ENCODE assay signal across 13 cellular contexts in genomic region chr20:62646851-62647520, GRCh38. TPM values are rescaled to one million over a fixed set of nuclear protein-coding genes. Genes with fewer than 3 reads are reported as not detected.
DNase-seq lines count a peak whose midpoint lies in the region; ATAC-seq and TF ChIP-seq lines count a peak whose summit lies in the region.
"Had no signal": no experiment of that assay in that cellular context is flagged by ENCODE, and none has a peak within 500 bp of the region (broad histone marks: within the 10 kb centered on the region; RNA-seq: fewer than 3 reads in every experiment).

No MANE protein-coding gene starts in this region.

- H3K36me3 Mint-ChIP-seq in CD4-positive, alpha-beta T cell (ENCODE audit: low read depth), result peaks cover 4% of the 10 kb centered on the region
- peaks cover 40% of the 10 kb centered on the region for H3K36me3 Mint-ChIP-seq in activated T-helper 2 cell treated with anti-CD3 and anti-CD28 coated beads, Interferon-gamma antibody, Interleukin-2, Interleukin-4, amounts not matched to agents 10 μg/mL and 5 μg/mL and 100 μg/mL, durations not matched to agents 14 hours and 24 hours and 36 hours (ENCODE audit: low read depth)
- H3K36me3 Mint-ChIP-seq in naive thymus-derived CD8-positive, alpha-beta T cell, result no peaks in the 10 kb centered on the region

- peaks cover 23% of the 10 kb centered on the region for H3K4me1 Mint-ChIP-seq in CD4-positive, alpha-beta T cell (ENCODE audit: low read depth)
- peaks cover 49% of the 10 kb centered on the region for H3K4me1 Mint-ChIP-seq in activated T-helper 2 cell treated with anti-CD3 and anti-CD28 coated beads, Interferon-gamma antibody, Interleukin-2, Interleukin-4, amounts not matched to agents 10 μg/mL and 5 μg/mL and 100 μg/mL, durations not matched to agents 14 hours and 24 hours and 36 hours (ENCODE audit: low read depth)
- H3K4me1 Mint-ChIP-seq in naive thymus-derived CD8-positive, alpha-beta T cell, result peaks cover 12 to 43% (median 26%) of the 10 kb centered on the region in 4 donors

- POLR2A ChIA-PET in CD4-positive, alpha-beta T cell (lab: Charles Lee), result interaction anchor here (0.6 kb wide), 1 partner anchor 43 kb away, joined by 3 read pairs; no protein-coding TSS in a partner anchor
- POLR2A ChIA-PET in naive thymus-derived CD8-positive, alpha-beta T cell (lab: Charles Lee), result no interaction called here

- no peaks in the 10 kb centered on the region for H3K27me3 Mint-ChIP-seq in CD4-positive, alpha-beta T cell
- H3K27me3 Mint-ChIP-seq in activated T-helper 2 cell treated with anti-CD3 and anti-CD28 coated beads, Interferon-gamma antibody, Interleukin-2, Interleukin-4, amounts not matched to agents 10 μg/mL and 5 μg/mL and 100 μg/mL, durations not matched to agents 14 hours and 24 hours and 36 hours (ENCODE audit: low read depth), result no peaks in the 10 kb centered on the region
- H3K27me3 Mint-ChIP-seq in naive thymus-derived CD8-positive, alpha-beta T cell, result peaks cover 0 to 2% (median 0%) of the 10 kb centered on the region in 5 donors

- intact Hi-C loops in CD4-positive, alpha-beta T cell (cut with DNase I, micrococcal nuclease), result no loop called here
- intact Hi-C loops in activated T-helper 2 cell treated with anti-CD3 and anti-CD28 coated beads, Interferon-gamma antibody, Interleukin-2, Interleukin-4, amounts not matched to agents 10 μg/mL and 5 μg/mL and 100 μg/mL, durations not matched to agents 14 hours and 24 hours and 36 hours (cut with micrococcal nuclease), result no loop called here

- no peaks in the 10 kb centered on the region for H3K9me3 ChIP-seq in CD4-positive, alpha-beta T cell (ENCODE audit: control insufficient read depth, low read length)

- no peak for DNase-seq in CD4-positive, alpha-beta T cell
- no peak for DNase-seq in activated T-helper 2 cell treated with anti-CD3 and anti-CD28 coated beads, Interferon-gamma antibody, Interleukin-2, Interleukin-4, amounts not matched to agents 10 μg/mL and 5 μg/mL and 100 μg/mL, durations not matched to agents 14 hours and 24 hours and 36 hours (ENCODE audit: low spot score)
- no peak for DNase-seq in naive thymus-derived CD8-positive, alpha-beta T cell
- no peak for DNase-seq in cerebellar nuclear complex (lab: John Stamatoyannopoulos, UW)
- DNase-seq in putamen (ENCODE audit: low spot score), result no peak
- DNase-seq: activated CD4-positive, alpha-beta T cell treated with anti-CD3 and anti-CD28 coated beads for 4 hours; effector CD8-positive, alpha-beta T cell; NCI-H2081 treated with DMSO at 0.1 percent for 48 hours; SHP77 treated with DMSO at 0.1 percent for 48 hours; stimulated activated CD4-positive, alpha-beta T cell treated with anti-CD3 and anti-CD28 coated beads, Interleukin-12 subunit alpha, Interleukin-12 subunit beta, amount 100 ng/mL, for 4 hours had no signal

- no peaks in the 10 kb centered on the region for H3K9me3 Mint-ChIP-seq in CD4-positive, alpha-beta T cell
- H3K9me3 Mint-ChIP-seq in activated T-helper 2 cell treated with anti-CD3 and anti-CD28 coated beads, Interferon-gamma antibody, Interleukin-2, Interleukin-4, amounts not matched to agents 10 μg/mL and 5 μg/mL and 100 μg/mL, durations not matched to agents 14 hours and 24 hours and 36 hours, result no peaks in the 10 kb centered on the region
- H3K9me3 Mint-ChIP-seq in naive thymus-derived CD8-positive, alpha-beta T cell, result no peaks in the 10 kb centered on the region

- TF ChIP-seq CTCF in CD4-positive, alpha-beta T cell (IDR thresholded peaks at IDR 0.05), result no peak

- peak overlapping the region; percentile 15 for H3K4me3 Mint-ChIP-seq in CD4-positive, alpha-beta T cell
- peak overlapping the region; percentile 2 for H3K4me3 Mint-ChIP-seq in activated T-helper 2 cell treated with anti-CD3 and anti-CD28 coated beads, Interferon-gamma antibody, Interleukin-2, Interleukin-4, amounts not matched to agents 10 μg/mL and 5 μg/mL and 100 μg/mL, durations not matched to agents 14 hours and 24 hours and 36 hours (ENCODE audit: low read depth)
- no peak overlapping the region for H3K4me3 Mint-ChIP-seq in naive thymus-derived CD8-positive, alpha-beta T cell

- peak; percentile 7 for TF ChIP-seq POLR2A in GM19193 (IDR thresholded peaks at IDR 0.05; ENCODE audit: extremely low read depth, insufficient read depth, insufficient read length)

- ATAC-seq in CD4-positive, alpha-beta T cell (ENCODE audit: poor library complexity), result no peak
- no peak for ATAC-seq in naive thymus-derived CD8-positive, alpha-beta T cell
- no peak for ATAC-seq in GM21526 (IDR thresholded peaks at IDR 0.05; ENCODE audit: low FRiP score, unreplicated experiment)
- no peak for ATAC-seq in GM19035 (IDR thresholded peaks at IDR 0.05; ENCODE audit: unreplicated experiment)

- peak overlapping the region; percentile 53 for H3K27ac Mint-ChIP-seq in CD4-positive, alpha-beta T cell
- H3K27ac Mint-ChIP-seq in activated T-helper 2 cell treated with anti-CD3 and anti-CD28 coated beads, Interferon-gamma antibody, Interleukin-2, Interleukin-4, amounts not matched to agents 10 μg/mL and 5 μg/mL and 100 μg/mL, durations not matched to agents 14 hours and 24 hours and 36 hours, result peak overlapping the region; percentile 33
- peak overlapping the region in 6 of 10 donors; percentile 28 to 87 (median 59) for H3K27ac Mint-ChIP-seq in naive thymus-derived CD8-positive, alpha-beta T cell

- H3K27ac ChIP-seq in CD4-positive, alpha-beta T cell (ENCODE audit: low read depth, low read length), result no peak overlapping the region

- H3K27me3 ChIP-seq in CD4-positive, alpha-beta T cell (ENCODE audit: control insufficient read depth, insufficient read depth, low read length), result no peaks in the 10 kb centered on the region

- CTCF ChIA-PET in CD4-positive, alpha-beta T cell (lab: Charles Lee), result no interaction called here

RNA-seq across cellular contexts. Expression of gene SLCO4A1, which starts 4.7 kb away (rescaled TPM):
- 1 to 10 TPM; 2.3 to 2.5 TPM for total RNA-seq in CD4-positive, alpha-beta T cell
- 59.2 and 61.1 TPM in 2 replicates for total RNA-seq in activated T-helper 2 cell treated with anti-CD3 and anti-CD28 coated beads, Interferon-gamma antibody, Interleukin-2, Interleukin-4, amounts not matched to agents 10 μg/mL and 5 μg/mL and 100 μg/mL, durations not matched to agents 14 hours and 24 hours and 36 hours
- 1 to 10 TPM; 1.4 TPM for total RNA-seq in naive thymus-derived CD8-positive, alpha-beta T cell
- polyA plus RNA-seq in naive thymus-derived CD8-positive, alpha-beta T cell, result under 1 TPM in 1 of 3 donors, not detected in 2; 0.93 TPM

Comparison
In these comparisons a context has a peak if more than half of its experiments do, and no peak if none do; other contexts are left out.
1. H3K4me3 Mint-ChIP-seq: peak in CD4-positive, alpha-beta T cell (single experiment) and activated T-helper 2 cell treated with anti-CD3 and anti-CD28 coated beads, Interferon-gamma antibody, Interleukin-2, Interleukin-4, amounts not matched to agents 10 μg/mL and 5 μg/mL and 100 μg/mL, durations not matched to agents 14 hours and 24 hours and 36 hours (single experiment); none in naive thymus-derived CD8-positive, alpha-beta T cell (0 of 10).
2. RNA of gene SLCO4A1, which starts 4.7 kb away (total RNA-seq): 59.2 to 61.1 TPM in activated T-helper 2 cell treated with anti-CD3 and anti-CD28 coated beads, Interferon-gamma antibody, Interleukin-2, Interleukin-4, amounts not matched to agents 10 μg/mL and 5 μg/mL and 100 μg/mL, durations not matched to agents 14 hours and 24 hours and 36 hours; 2.3 to 2.5 TPM in CD4-positive, alpha-beta T cell and 1.4 TPM in naive thymus-derived CD8-positive, alpha-beta T cell; every median in the first group is over 10 times any median in the second.
3. Peak in every context shown above with its lines, with median percentiles within 50 percentile points of each other: H3K27ac Mint-ChIP-seq.